Comparison of ENCODE assay signal across 17 cellular contexts in the genomic region with DNA sequence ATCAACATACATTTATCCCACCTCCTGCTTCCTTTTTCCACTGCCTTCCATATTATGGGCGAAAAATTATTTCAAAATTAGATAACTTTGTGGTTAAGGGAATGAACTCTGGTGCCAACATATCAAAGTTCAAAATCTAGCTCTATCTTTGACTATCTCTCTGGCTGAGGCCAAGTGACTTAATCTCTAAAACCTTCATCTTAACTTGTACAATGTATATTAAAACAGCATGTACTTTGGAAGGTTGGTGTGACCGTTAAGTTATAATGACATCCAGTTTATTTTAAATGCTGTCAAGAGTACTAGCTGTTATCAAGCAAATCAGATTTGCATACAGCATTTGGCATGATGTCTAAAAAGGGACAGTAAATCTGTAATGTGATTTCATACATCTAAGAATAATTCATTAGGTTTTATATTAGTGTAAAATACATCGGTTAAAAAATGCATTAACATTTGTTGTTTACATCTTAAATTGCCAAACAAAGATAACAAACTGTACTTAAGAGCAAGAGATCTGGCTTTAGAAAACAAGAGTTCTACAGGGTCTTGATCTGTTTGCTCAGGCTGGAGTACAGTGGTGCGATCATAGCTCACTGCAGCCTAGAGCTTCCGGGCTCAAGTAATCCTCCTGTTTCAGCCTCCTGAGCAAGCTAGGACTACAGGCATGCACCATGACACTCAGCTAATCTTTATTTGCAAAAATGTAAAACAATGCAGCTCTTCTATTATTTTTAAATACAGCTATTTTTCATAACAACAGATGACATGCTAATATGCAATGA.
"Had no signal": no experiment of that assay in that cellular context is flagged by ENCODE, and none has a peak within 500 bp of the region (broad histone marks: within the 10 kb centered on the region; RNA-seq: fewer than 3 reads in every experiment).

No MANE protein-coding gene starts in this region.

- DNase-seq: activated CD4-positive, alpha-beta T cell treated with anti-CD3 and anti-CD28 coated beads, Interleukin-2, amount 10 ng/mL, durations not matched to agents 7 days and 5 days; activated CD8-positive, alpha-beta T cell treated with anti-CD3 and anti-CD28 coated beads, Interleukin-2, amount 10 ng/mL, durations not matched to agents 7 days and 5 days; activated naive CD4-positive, alpha-beta T cell treated with Interleukin-2 at 50 U/mL for 16 hours; activated naive CD8-positive, alpha-beta T cell treated with anti-CD3 and anti-CD28 coated beads, Interleukin-2, amount 10 ng/mL, durations not matched to agents 7 days and 5 days; activated T-cell treated with anti-CD3 and anti-CD28 coated beads, Interleukin-2, amount 50 U/mL, for 24 hours; body of pancreas; central memory CD4-positive, alpha-beta T cell; colonic mucosa; islet precursor cell; stimulated activated CD4-positive, alpha-beta T cell treated with anti-CD3 and anti-CD28 coated beads, Interleukin-2, amount 100 ng/mL, for 24 hours; stimulated activated naive CD4-positive, alpha-beta T cell treated with Interleukin-2 at 50 U/mL for 16 hours; substantia nigra; tibial artery had no signal

- H3K27ac ChIP-seq: body of pancreas, colonic mucosa, tibial artery had no signal

- H3K4me1 Mint-ChIP-seq: activated CD4-positive, alpha-beta T cell treated with anti-CD3 and anti-CD28 coated beads, Interleukin-2, amount 10 ng/mL, durations not matched to agents 7 days and 5 days; activated naive CD8-positive, alpha-beta T cell treated with anti-CD3 and anti-CD28 coated beads, Interleukin-2, amount 10 ng/mL, durations not matched to agents 7 days and 5 days had no signal

- H3K27me3 ChIP-seq: body of pancreas, colonic mucosa, tibial artery had no signal

- H3K36me3 ChIP-seq: colonic mucosa, tibial artery had no signal

- H3K36me3 Mint-ChIP-seq: activated naive CD8-positive, alpha-beta T cell treated with anti-CD3 and anti-CD28 coated beads, Interleukin-2, amount 10 ng/mL, durations not matched to agents 7 days and 5 days had no signal

- ATAC-seq: activated CD8-positive, alpha-beta T cell treated with anti-CD3 and anti-CD28 coated beads, Interleukin-2, amount 10 ng/mL, durations not matched to agents 7 days and 5 days; body of pancreas; left lobe of liver had no signal

- H3K9me3 ChIP-seq: body of pancreas, colonic mucosa, tibial artery had no signal

- H3K27ac Mint-ChIP-seq: activated CD4-positive, alpha-beta T cell treated with anti-CD3 and anti-CD28 coated beads, Interleukin-2, amount 10 ng/mL, durations not matched to agents 7 days and 5 days; activated CD8-positive, alpha-beta T cell treated with anti-CD3 and anti-CD28 coated beads, Interleukin-2, amount 10 ng/mL, durations not matched to agents 7 days and 5 days; activated naive CD8-positive, alpha-beta T cell treated with anti-CD3 and anti-CD28 coated beads, Interleukin-2, amount 10 ng/mL, durations not matched to agents 7 days and 5 days; activated T-cell treated with anti-CD3 and anti-CD28 coated beads, Interleukin-2, amount 50 U/mL, for 24 hours; activated T-helper 2 cell treated with anti-CD3 and anti-CD28 coated beads, Interferon-gamma antibody, Interleukin-2, Interleukin-4, amounts not matched to agents 10 μg/mL and 5 μg/mL and 100 μg/mL, durations not matched to agents 14 hours and 24 hours and 36 hours; progenitor cell of endocrine pancreas had no signal

- H3K4me3 Mint-ChIP-seq: activated CD4-positive, alpha-beta T cell treated with anti-CD3 and anti-CD28 coated beads, Interleukin-2, amount 10 ng/mL, durations not matched to agents 7 days and 5 days; activated CD8-positive, alpha-beta T cell treated with anti-CD3 and anti-CD28 coated beads, Interleukin-2, amount 10 ng/mL, durations not matched to agents 7 days and 5 days; activated naive CD8-positive, alpha-beta T cell treated with anti-CD3 and anti-CD28 coated beads, Interleukin-2, amount 10 ng/mL, durations not matched to agents 7 days and 5 days; activated T-cell treated with anti-CD3 and anti-CD28 coated beads, Interleukin-2, amount 50 U/mL, for 24 hours had no signal

- H3K27me3 Mint-ChIP-seq: activated CD4-positive, alpha-beta T cell treated with anti-CD3 and anti-CD28 coated beads, Interleukin-2, amount 10 ng/mL, durations not matched to agents 7 days and 5 days; activated naive CD8-positive, alpha-beta T cell treated with anti-CD3 and anti-CD28 coated beads, Interleukin-2, amount 10 ng/mL, durations not matched to agents 7 days and 5 days; activated T-cell treated with anti-CD3 and anti-CD28 coated beads, Interleukin-2, amount 50 U/mL, for 24 hours; progenitor cell of endocrine pancreas had no signal

- H3K4me1 ChIP-seq: colonic mucosa, tibial artery had no signal

- H3K4me3 ChIP-seq: body of pancreas, colonic mucosa, lung, tibial artery had no signal
